1 cellular context compared by ENCODE assay signal in the genomic region with DNA sequence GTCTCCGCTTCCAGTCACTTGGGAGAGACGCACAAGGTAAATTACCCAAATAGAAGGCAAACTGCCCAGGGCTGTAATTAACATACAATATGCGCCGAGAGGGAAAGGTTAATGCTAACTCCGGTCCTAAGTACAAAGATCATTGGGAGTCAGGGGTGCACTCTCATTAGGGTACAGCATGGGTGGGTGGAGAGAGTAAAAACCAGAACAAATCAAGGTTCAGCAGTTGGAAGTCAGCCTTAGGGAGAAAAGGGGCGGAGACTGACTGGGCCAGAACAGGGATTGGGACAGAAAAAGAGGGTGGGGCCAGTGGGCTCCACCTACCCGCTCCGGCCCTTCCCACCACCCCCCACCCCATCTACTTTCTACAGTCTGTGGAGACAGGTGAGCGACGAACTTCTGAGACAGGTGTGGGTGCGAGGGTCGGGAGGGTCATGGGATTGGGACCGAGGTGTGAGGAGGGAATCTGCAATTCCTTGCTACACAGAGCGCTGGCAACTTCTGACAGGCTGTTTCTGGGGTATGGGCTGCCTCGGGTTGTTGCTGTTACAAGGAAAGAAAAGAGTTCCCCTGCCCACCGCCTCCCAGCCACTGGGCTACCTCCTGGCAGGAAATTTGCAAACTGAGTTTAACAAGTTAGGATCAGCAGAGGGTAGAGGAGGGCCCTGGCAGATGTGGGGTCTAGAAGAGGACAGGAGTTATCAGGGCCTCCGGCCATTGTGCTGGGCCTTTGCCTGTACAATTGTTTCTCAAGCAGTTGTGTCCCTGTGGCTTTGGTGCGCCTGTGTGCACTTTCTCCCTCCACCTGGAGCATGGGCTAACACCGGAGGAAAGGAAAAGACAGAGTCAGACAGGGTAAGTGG.
TF ChIP-seq lines count a peak whose summit lies in the region.

A gene (plus strand): TSS at position 368 of the 863 bp plus-strand sequence. CDS start 1,000 bp downstream, outside the sequence.

TF ChIP-seq in liver, 16 proteins besides CTCF, POLR2A, EP300 and RAD21 (continued from another document):
- TF ChIP-seq, protein P1, sequence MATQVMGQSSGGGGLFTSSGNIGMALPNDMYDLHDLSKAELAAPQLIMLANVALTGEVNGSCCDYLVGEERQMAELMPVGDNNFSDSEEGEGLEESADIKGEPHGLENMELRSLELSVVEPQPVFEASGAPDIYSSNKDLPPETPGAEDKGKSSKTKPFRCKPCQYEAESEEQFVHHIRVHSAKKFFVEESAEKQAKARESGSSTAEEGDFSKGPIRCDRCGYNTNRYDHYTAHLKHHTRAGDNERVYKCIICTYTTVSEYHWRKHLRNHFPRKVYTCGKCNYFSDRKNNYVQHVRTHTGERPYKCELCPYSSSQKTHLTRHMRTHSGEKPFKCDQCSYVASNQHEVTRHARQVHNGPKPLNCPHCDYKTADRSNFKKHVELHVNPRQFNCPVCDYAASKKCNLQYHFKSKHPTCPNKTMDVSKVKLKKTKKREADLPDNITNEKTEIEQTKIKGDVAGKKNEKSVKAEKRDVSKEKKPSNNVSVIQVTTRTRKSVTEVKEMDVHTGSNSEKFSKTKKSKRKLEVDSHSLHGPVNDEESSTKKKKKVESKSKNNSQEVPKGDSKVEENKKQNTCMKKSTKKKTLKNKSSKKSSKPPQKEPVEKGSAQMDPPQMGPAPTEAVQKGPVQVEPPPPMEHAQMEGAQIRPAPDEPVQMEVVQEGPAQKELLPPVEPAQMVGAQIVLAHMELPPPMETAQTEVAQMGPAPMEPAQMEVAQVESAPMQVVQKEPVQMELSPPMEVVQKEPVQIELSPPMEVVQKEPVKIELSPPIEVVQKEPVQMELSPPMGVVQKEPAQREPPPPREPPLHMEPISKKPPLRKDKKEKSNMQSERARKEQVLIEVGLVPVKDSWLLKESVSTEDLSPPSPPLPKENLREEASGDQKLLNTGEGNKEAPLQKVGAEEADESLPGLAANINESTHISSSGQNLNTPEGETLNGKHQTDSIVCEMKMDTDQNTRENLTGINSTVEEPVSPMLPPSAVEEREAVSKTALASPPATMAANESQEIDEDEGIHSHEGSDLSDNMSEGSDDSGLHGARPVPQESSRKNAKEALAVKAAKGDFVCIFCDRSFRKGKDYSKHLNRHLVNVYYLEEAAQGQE (IDR thresholded peaks at IDR 0.05), result peak; percentile 45
- TF ChIP-seq HNF4G (IDR thresholded peaks at IDR 0.05), result peak; percentile 99
- no peak for TF ChIP-seq TAF1 (conservative IDR thresholded peaks at IDR 0.05)
- TF ChIP-seq SP1 (IDR thresholded peaks at IDR 0.05), result peak; percentile 99
- TF ChIP-seq YY1 (IDR thresholded peaks at IDR 0.05), result peak; percentile 48
- TF ChIP-seq EGR1 (IDR thresholded peaks at IDR 0.05; ENCODE audit: low read depth in 2 of 2), result peak; percentile 28 to 48
- TF ChIP-seq NR2F2 (IDR thresholded peaks at IDR 0.05), result peak; percentile 90
- peak; percentile 99 for TF ChIP-seq HNF4A (conservative IDR thresholded peaks at IDR 0.05)
- TF ChIP-seq, protein P2, sequence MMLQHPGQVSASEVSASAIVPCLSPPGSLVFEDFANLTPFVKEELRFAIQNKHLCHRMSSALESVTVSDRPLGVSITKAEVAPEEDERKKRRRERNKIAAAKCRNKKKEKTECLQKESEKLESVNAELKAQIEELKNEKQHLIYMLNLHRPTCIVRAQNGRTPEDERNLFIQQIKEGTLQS (IDR thresholded peaks at IDR 0.05), result no peak
- TF ChIP-seq, protein P3, sequence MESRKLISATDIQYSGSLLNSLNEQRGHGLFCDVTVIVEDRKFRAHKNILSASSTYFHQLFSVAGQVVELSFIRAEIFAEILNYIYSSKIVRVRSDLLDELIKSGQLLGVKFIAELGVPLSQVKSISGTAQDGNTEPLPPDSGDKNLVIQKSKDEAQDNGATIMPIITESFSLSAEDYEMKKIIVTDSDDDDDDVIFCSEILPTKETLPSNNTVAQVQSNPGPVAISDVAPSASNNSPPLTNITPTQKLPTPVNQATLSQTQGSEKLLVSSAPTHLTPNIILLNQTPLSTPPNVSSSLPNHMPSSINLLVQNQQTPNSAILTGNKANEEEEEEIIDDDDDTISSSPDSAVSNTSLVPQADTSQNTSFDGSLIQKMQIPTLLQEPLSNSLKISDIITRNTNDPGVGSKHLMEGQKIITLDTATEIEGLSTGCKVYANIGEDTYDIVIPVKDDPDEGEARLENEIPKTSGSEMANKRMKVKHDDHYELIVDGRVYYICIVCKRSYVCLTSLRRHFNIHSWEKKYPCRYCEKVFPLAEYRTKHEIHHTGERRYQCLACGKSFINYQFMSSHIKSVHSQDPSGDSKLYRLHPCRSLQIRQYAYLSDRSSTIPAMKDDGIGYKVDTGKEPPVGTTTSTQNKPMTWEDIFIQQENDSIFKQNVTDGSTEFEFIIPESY (IDR thresholded peaks at IDR 0.05), result peak; percentile 44
- TF ChIP-seq FOXA2 (IDR thresholded peaks at IDR 0.05), result peak; percentile 54
- peak; percentile 90 to 95 for TF ChIP-seq RXRA (IDR thresholded peaks at IDR 0.05)
- no peak for TF ChIP-seq FOXA1 (IDR thresholded peaks at IDR 0.05)
- TF ChIP-seq, protein P4, sequence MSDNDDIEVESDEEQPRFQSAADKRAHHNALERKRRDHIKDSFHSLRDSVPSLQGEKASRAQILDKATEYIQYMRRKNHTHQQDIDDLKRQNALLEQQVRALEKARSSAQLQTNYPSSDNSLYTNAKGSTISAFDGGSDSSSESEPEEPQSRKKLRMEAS (IDR thresholded peaks at IDR 0.05), result peak; percentile 72
- TF ChIP-seq GABPA (IDR thresholded peaks at IDR 0.05 in 1 of 2, conservative IDR thresholded peaks at IDR 0.05 in 1 of 2), result no peak
